Comparison of ENCODE assay signal across 8 cellular contexts in genomic region chr1:205141236-205142104, GRCh38. TPM values are rescaled to one million over a fixed set of nuclear protein-coding genes. Genes with fewer than 3 reads are reported as not detected.
DNase-seq lines count a peak whose midpoint lies in the region; ATAC-seq and TF ChIP-seq lines count a peak whose summit lies in the region.

No MANE protein-coding gene starts in this region.

- no peaks in the 10 kb centered on the region for H3K9me3 Mint-ChIP-seq in activated T-helper 1 cell treated with anti-CD3 and anti-CD28 coated beads, Interleukin-12 subunit alpha, Interleukin-12 subunit beta, Interleukin-2, Interleukin-4 antibody, amounts not matched to agents 30 ng/mL and 10 ng/mL and 1 ng/mL, durations not matched to agents 14 hours and 24 hours and 36 hours

- no peak overlapping the region for H3K27ac ChIP-seq in subcutaneous abdominal adipose tissue (ENCODE audit: low read depth, low read length)

- H3K4me3 ChIP-seq in GM12864 (ENCODE audit: low read depth, low read length) (no peak overlapping the region), fibroblast of the aortic adventitia (ENCODE audit: low read depth, low read length) (no peak overlapping the region), subcutaneous abdominal adipose tissue (ENCODE audit: low read depth in 1 of 5, low read length in 5 of 5) (peak overlapping the region in 4 of 5 donors; percentile 29 to 59 (median 48))

- DNase-seq in GM12864 (ENCODE audit: low read depth): peak; percentile 68
- peak; percentile 69 for DNase-seq in LHCN-M2 (ENCODE audit: low read depth)
- DNase-seq in RPMI7951 (ENCODE audit: low read depth): peak; percentile 68
- peak; percentile 59 for DNase-seq in activated T-helper 1 cell treated with anti-CD3 and anti-CD28 coated beads, Interleukin-12 subunit alpha, Interleukin-12 subunit beta, Interleukin-2, Interleukin-4 antibody, amounts not matched to agents 30 ng/mL and 10 ng/mL and 1 ng/mL, durations not matched to agents 14 hours and 24 hours and 36 hours (ENCODE audit: low spot score)
- DNase-seq in fibroblast of the aortic adventitia (ENCODE audit: low read depth): peak; percentile 91
- peak in 52 of 56 donors; percentile 2 to 89 (median 56) for DNase-seq in nucleus accumbens (lab: John Stamatoyannopoulos, UW)

- H3K27me3 ChIP-seq in subcutaneous abdominal adipose tissue (ENCODE audit: control insufficient read depth in 5 of 5, insufficient read depth in 4 of 5, low read length in 5 of 5): no peaks in the 10 kb centered on the region

- H3K9ac ChIP-seq in subcutaneous abdominal adipose tissue (ENCODE audit: low read length in 5 of 5): peak overlapping the region in 1 of 5 donors; percentile 26

- TF ChIP-seq CTCF in GM12864 (IDR thresholded peaks at IDR 0.05; ENCODE audit: low read depth, low read length, missing control alignments): peak; percentile 88
- peak; percentile 77 for TF ChIP-seq CTCF in fibroblast of the aortic adventitia (IDR thresholded peaks at IDR 0.05; ENCODE audit: insufficient read depth, low read length)

- H3K36me3 ChIP-seq in subcutaneous abdominal adipose tissue (ENCODE audit: control insufficient read depth in 5 of 5, insufficient read depth in 5 of 5, low read length in 5 of 5): peaks cover 0 to 4% (median 0%) of the 10 kb centered on the region in 5 donors

- no peaks in the 10 kb centered on the region for H3K9me3 ChIP-seq in subcutaneous abdominal adipose tissue (ENCODE audit: control insufficient read depth in 5 of 5, low read length in 5 of 5)

- H3K4me3 Mint-ChIP-seq in activated T-helper 1 cell treated with anti-CD3 and anti-CD28 coated beads, Interleukin-12 subunit alpha, Interleukin-12 subunit beta, Interleukin-2, Interleukin-4 antibody, amounts not matched to agents 30 ng/mL and 10 ng/mL and 1 ng/mL, durations not matched to agents 14 hours and 24 hours and 36 hours: no peak overlapping the region

- intact Hi-C loops in activated T-helper 1 cell treated with anti-CD3 and anti-CD28 coated beads, Interleukin-12 subunit alpha, Interleukin-12 subunit beta, Interleukin-2, Interleukin-4 antibody, amounts not matched to agents 30 ng/mL and 10 ng/mL and 1 ng/mL, durations not matched to agents 14 hours and 24 hours and 36 hours (cut with micrococcal nuclease): loop anchor here (1.0 to 2.0 kb wide), 4 partner anchors 19 to 152 kb away; no protein-coding TSS in a partner anchor

- no peak overlapping the region for H3K27ac Mint-ChIP-seq in activated T-helper 1 cell treated with anti-CD3 and anti-CD28 coated beads, Interleukin-12 subunit alpha, Interleukin-12 subunit beta, Interleukin-2, Interleukin-4 antibody, amounts not matched to agents 30 ng/mL and 10 ng/mL and 1 ng/mL, durations not matched to agents 14 hours and 24 hours and 36 hours

- peaks cover 9% of the 10 kb centered on the region for H3K4me1 Mint-ChIP-seq in activated T-helper 1 cell treated with anti-CD3 and anti-CD28 coated beads, Interleukin-12 subunit alpha, Interleukin-12 subunit beta, Interleukin-2, Interleukin-4 antibody, amounts not matched to agents 30 ng/mL and 10 ng/mL and 1 ng/mL, durations not matched to agents 14 hours and 24 hours and 36 hours (ENCODE audit: low read depth)

- H3K4me1 ChIP-seq in subcutaneous abdominal adipose tissue (ENCODE audit: control insufficient read depth in 5 of 5, insufficient read depth in 5 of 5, low read length in 5 of 5): peaks cover 0 to 33% (median 25%) of the 10 kb centered on the region in 5 donors

- no peak for ATAC-seq in GM21367 (IDR thresholded peaks at IDR 0.05; ENCODE audit: unreplicated experiment)

- H3K36me3 Mint-ChIP-seq in activated T-helper 1 cell treated with anti-CD3 and anti-CD28 coated beads, Interleukin-12 subunit alpha, Interleukin-12 subunit beta, Interleukin-2, Interleukin-4 antibody, amounts not matched to agents 30 ng/mL and 10 ng/mL and 1 ng/mL, durations not matched to agents 14 hours and 24 hours and 36 hours (ENCODE audit: low read depth): peaks cover 10% of the 10 kb centered on the region

- no peaks in the 10 kb centered on the region for H3K27me3 Mint-ChIP-seq in activated T-helper 1 cell treated with anti-CD3 and anti-CD28 coated beads, Interleukin-12 subunit alpha, Interleukin-12 subunit beta, Interleukin-2, Interleukin-4 antibody, amounts not matched to agents 30 ng/mL and 10 ng/mL and 1 ng/mL, durations not matched to agents 14 hours and 24 hours and 36 hours (ENCODE audit: insufficient read depth)

RNA-seq across cellular contexts. Expression of gene RBBP5, which starts 19.7 kb away (rescaled TPM):
- total RNA-seq in LHCN-M2 (2014; rRNA removed) (18.0 and 20.5 TPM in 2 replicates), fibroblast of the aortic adventitia (ENCODE audit: low replicate concordance) (10.1 and 24.2 TPM in 2 replicates)
- polyA plus RNA-seq in LHCN-M2 (2012): 6.7 TPM
- 14.1 and 15.6 TPM in 2 replicates for total RNA-seq in RPMI7951 (2014; rRNA removed; shearing (Covaris generic))
- total RNA-seq in activated T-helper 1 cell treated with anti-CD3 and anti-CD28 coated beads, Interleukin-12 subunit alpha, Interleukin-12 subunit beta, Interleukin-2, Interleukin-4 antibody, amounts not matched to agents 30 ng/mL and 10 ng/mL and 1 ng/mL, durations not matched to agents 14 hours and 24 hours and 36 hours: 21.5 and 24.7 TPM in 2 replicates

RNA-seq across cellular contexts. Expression of gene TMEM81, which starts 57.2 kb away (rescaled TPM):
- total RNA-seq in LHCN-M2 (2014; rRNA removed) (1.4 and 2.2 TPM in 2 replicates), fibroblast of the aortic adventitia (ENCODE audit: low replicate concordance) (1.5 and 2.0 TPM in 2 replicates)
- polyA plus RNA-seq in LHCN-M2 (2012): 1.3 TPM
- 1.8 and 2.0 TPM in 2 replicates for total RNA-seq in RPMI7951 (2014; rRNA removed; shearing (Covaris generic))
- total RNA-seq in activated T-helper 1 cell treated with anti-CD3 and anti-CD28 coated beads, Interleukin-12 subunit alpha, Interleukin-12 subunit beta, Interleukin-2, Interleukin-4 antibody, amounts not matched to agents 30 ng/mL and 10 ng/mL and 1 ng/mL, durations not matched to agents 14 hours and 24 hours and 36 hours: 2.6 and 2.7 TPM in 2 replicates

Comparison
In these comparisons a context has a peak if more than half of its experiments do, and no peak if none do; other contexts are left out.
1. H3K4me3 ChIP-seq: peak in subcutaneous abdominal adipose tissue (4 of 5); none in GM12864 (single experiment) and fibroblast of the aortic adventitia (single experiment).
2. Peak in every context shown above with its lines, with median percentiles within 50 percentile points of each other: DNase-seq.